ENCODE assay signal across 1 cellular context in genomic region chr17:50688168-50688719, GRCh38.
TF ChIP-seq lines count a peak whose summit lies in the region.

No MANE protein-coding gene starts in this region.

TF ChIP-seq in A549, 52 proteins besides CTCF, POLR2A, EP300 and RAD21:
- TF ChIP-seq HDAC2 (IDR thresholded peaks at IDR 0.05) (peak; percentile 52; the same call in 1 of the 2 replicates), KDM1A (IDR thresholded peaks at IDR 0.05; ENCODE audit: low read depth) (peak; percentile 92; the same call in 1 of the 2 replicates), MAX (IDR thresholded peaks at IDR 0.05) (no peak), CHD4 (IDR thresholded peaks at IDR 0.05; ENCODE audit: borderline replicate concordance) (peak; percentile 80), ZFP36 (IDR thresholded peaks at IDR 0.05; ENCODE audit: borderline replicate concordance, partially characterized antibody) (peak; percentile 75), FOSB (CRISPR knock-in tag; IDR thresholded peaks at IDR 0.05) (0 out of 2 replicates have a peak, but pooled peaks have one; percentile 38), E2F6 (IDR thresholded peaks at IDR 0.05; ENCODE audit: borderline replicate concordance, low read depth) (no peak)
